10 cellular contexts compared by ENCODE assay signal in the genomic region with DNA sequence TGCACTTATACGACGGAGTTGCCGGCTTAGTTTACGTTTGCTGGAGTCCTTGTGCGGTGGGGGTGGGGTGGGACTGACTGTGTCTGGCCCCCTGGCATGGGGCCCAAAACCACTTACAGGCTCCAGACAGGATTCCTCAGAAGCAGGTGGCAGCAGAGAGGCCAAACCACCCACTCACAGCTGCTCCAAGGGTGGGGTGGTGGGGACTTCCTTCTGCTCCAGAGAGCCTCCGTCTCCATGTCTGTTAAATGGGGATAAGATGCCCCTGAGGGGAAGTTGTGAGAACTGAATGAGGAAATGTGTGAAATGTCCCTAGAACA. TPM values are rescaled to one million over a fixed set of nuclear protein-coding genes. Genes with fewer than 3 reads are reported as not detected.
DNase-seq lines count a peak whose midpoint lies in the region; ATAC-seq and TF ChIP-seq lines count a peak whose summit lies in the region.
"Had no signal": no experiment of that assay in that cellular context is flagged by ENCODE, and none has a peak within 500 bp of the region (broad histone marks: within the 10 kb centered on the region; RNA-seq: fewer than 3 reads in every experiment).

No MANE protein-coding gene starts in this region.

- no peak for ATAC-seq in GM19395 (IDR thresholded peaks at IDR 0.05; ENCODE audit: unreplicated experiment)
- ATAC-seq: gastrocnemius medialis had no signal

- H3K27me3 ChIP-seq in BE2C (no peaks in the 10 kb centered on the region), adipocyte (replicated peaks; ENCODE audit: control insufficient read depth, insufficient read depth, low read length) (peaks cover 51% of the 10 kb centered on the region)

- DNase-seq in BE2C, result peak; percentile 91
- DNase-seq in NCI-H128 (lab: John Stamatoyannopoulos, UW; ENCODE audit: unreplicated experiment), result peak; percentile 80
- peak; percentile 6 for DNase-seq in adipocyte (ENCODE audit: low read depth)
- peak; percentile 25 for DNase-seq in kidney tubule cell (ENCODE audit: low spot score)
- DNase-seq in GM03348 (ENCODE audit: low spot score), result no peak
- DNase-seq in NCI-H446 treated with DMSO at 0.1 percent for 48 hours (lab: John Stamatoyannopoulos, UW), result no peak
- DNase-seq in stimulated activated CD4-positive, alpha-beta T cell treated with anti-CD3 and anti-CD28 coated beads, Interleukin-4, amount 100 ng/mL, for 4 hours, result no peak
- DNase-seq: activated gamma-delta T cell treated with Interleukin-2 at 50 U/mL for 16 hours, gastrocnemius medialis had no signal

- no peaks in the 10 kb centered on the region for H3K9me3 ChIP-seq in BE2C
- H3K9me3 ChIP-seq in adipocyte (ENCODE audit: control insufficient read depth, low read length), result no peaks in the 10 kb centered on the region
- H3K9me3 ChIP-seq: gastrocnemius medialis had no signal

- no peak overlapping the region for H3K4me3 ChIP-seq in BE2C (ENCODE audit: low read depth, low read length)
- H3K4me3 ChIP-seq in adipocyte (ENCODE audit: low read length), result no peak overlapping the region
- H3K4me3 ChIP-seq: gastrocnemius medialis had no signal

- H3K4me1 ChIP-seq in BE2C (peaks cover 6% of the 10 kb centered on the region), adipocyte (ENCODE audit: control insufficient read depth, insufficient read depth, low read length) (peaks cover 8% of the 10 kb centered on the region)
- H3K4me1 ChIP-seq: gastrocnemius medialis had no signal

- H3K36me3 ChIP-seq in BE2C (no peaks in the 10 kb centered on the region), adipocyte (ENCODE audit: control insufficient read depth, insufficient read depth, low read length, severe bottlenecking) (no peaks in the 10 kb centered on the region)
- H3K36me3 ChIP-seq: gastrocnemius medialis had no signal

- H3K9ac ChIP-seq in adipocyte (ENCODE audit: low read length), result no peak overlapping the region

- peak; percentile 34 for TF ChIP-seq CTCF in BE2C (IDR thresholded peaks at IDR 0.05; ENCODE audit: low read depth, low read length)

RNA-seq across cellular contexts. Expression of gene PSAPL1, which starts 36.7 kb away (rescaled TPM):
- polyA plus RNA-seq in BE2C (2012; ENCODE audit: insufficient read depth, insufficient read length, low read depth), result not detected

Comparison
In these comparisons a context has a peak if more than half of its experiments do, and no peak if none do; other contexts are left out.
1. DNase-seq: peak in BE2C (single experiment), NCI-H128 (single experiment), adipocyte (single experiment) and kidney tubule cell (single experiment); none in GM03348 (single experiment), NCI-H446 treated with DMSO at 0.1 percent for 48 hours (single experiment) and stimulated activated CD4-positive, alpha-beta T cell treated with anti-CD3 and anti-CD28 coated beads, Interleukin-4, amount 100 ng/mL, for 4 hours (0 of 2).